Comparison of ENCODE assay signal across 18 cellular contexts in the genomic region with DNA sequence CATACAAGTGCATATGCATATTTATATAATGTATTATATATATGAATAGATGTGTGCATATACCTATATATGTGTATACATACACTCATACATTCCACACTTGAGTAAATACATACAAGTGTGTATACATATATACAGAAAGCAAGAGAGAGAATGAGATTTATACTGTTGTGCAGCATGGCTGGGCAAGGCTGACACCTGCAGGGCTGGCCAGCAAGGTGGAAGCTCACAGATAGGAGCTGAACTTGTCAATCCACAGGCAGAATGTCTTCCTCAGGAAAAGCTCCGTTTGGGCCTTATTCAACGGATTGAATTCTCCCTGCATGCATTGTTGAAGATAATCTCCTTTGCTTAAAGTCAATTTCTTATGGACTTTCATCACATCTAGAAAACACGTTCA.
"Had no signal": no experiment of that assay in that cellular context is flagged by ENCODE, and none has a peak within 500 bp of the region (broad histone marks: within the 10 kb centered on the region; RNA-seq: fewer than 3 reads in every experiment).

No MANE protein-coding gene starts in this region.

- H3K4me1 ChIP-seq: spleen, upper lobe of right lung had no signal

- ATAC-seq: activated CD4-positive, alpha-beta T cell treated with anti-CD3 and anti-CD28 coated beads for 36 hours; activated CD8-positive, alpha-beta T cell treated with anti-CD3 and anti-CD28 coated beads for 36 hours; activated naive CD4-positive, alpha-beta T cell treated with anti-CD3 and anti-CD28 coated beads, Interleukin-2, amount 50 U/mL, for 72 hours; gastrocnemius medialis; heart left ventricle; left cardiac atrium; stimulated activated naive CD8-positive, alpha-beta T cell treated with anti-CD3 and anti-CD28 coated beads, Interleukin-15, amount 100 ng/mL, for 72 hours; upper lobe of right lung had no signal

- H3K27me3 ChIP-seq: cardiac muscle cell, gastrocnemius medialis, heart left ventricle, ovary, sigmoid colon, spleen, testis, upper lobe of right lung had no signal

- DNase-seq: activated CD4-positive, alpha-beta T cell treated with anti-CD3 and anti-CD28 coated beads for 36 hours; activated CD8-positive, alpha-beta T cell treated with anti-CD3 and anti-CD28 coated beads for 36 hours; activated effector memory CD4-positive, alpha-beta T cell treated with anti-CD3 and anti-CD28 coated beads, Interleukin-2, amount 50 U/mL, for 16 hours; activated T-cell treated with anti-CD3 and anti-CD28 coated beads, Interleukin-2, amount 50 U/mL, for 48 hours; erythroblast; gastrocnemius medialis; heart left ventricle; left cardiac atrium; midbrain; ovary; sigmoid colon; spleen; stimulated activated naive CD8-positive, alpha-beta T cell treated with anti-CD3 and anti-CD28 coated beads, Interleukin-15, amount 100 ng/mL, for 72 hours; testis; upper lobe of right lung had no signal

- H3K9me3 ChIP-seq: gastrocnemius medialis, heart left ventricle, ovary, sigmoid colon, spleen, testis, upper lobe of right lung had no signal

- H3K4me3 ChIP-seq: cardiac muscle cell, gastrocnemius medialis, heart left ventricle, lung, ovary, sigmoid colon, spleen, testis, upper lobe of right lung had no signal

- H3K27ac ChIP-seq: cardiac muscle cell, gastrocnemius medialis, heart left ventricle, ovary, sigmoid colon, spleen, testis, upper lobe of right lung had no signal

- H3K36me3 ChIP-seq: cardiac muscle cell, gastrocnemius medialis, heart left ventricle, ovary, sigmoid colon, spleen, upper lobe of right lung had no signal
